In genomic region chr6:170462366-170463020, GRCh38 we compare ENCODE assay signal across 18 cellular contexts.
DNase-seq lines count a peak whose midpoint lies in the region; ATAC-seq, FAIRE-seq and TF ChIP-seq lines count a peak whose summit lies in the region.
"Had no signal": no experiment of that assay in that cellular context is flagged by ENCODE, and none has a peak within 500 bp of the region (broad histone marks: within the 10 kb centered on the region; RNA-seq: fewer than 3 reads in every experiment).

No MANE protein-coding gene starts in this region.

- no peaks in the 10 kb centered on the region for H3K4me1 ChIP-seq in HepG2 (ENCODE audit: insufficient read depth, low read length)
- H3K4me1 ChIP-seq: HAP-1, psoas muscle had no signal

- H3K4me2 ChIP-seq in HepG2 (ENCODE audit: low read depth, low read length), result no peak overlapping the region

- TF ChIP-seq EP300 in HepG2 (IDR thresholded peaks at IDR 0.05; ENCODE audit: low read depth in 2 of 2, low read length in 2 of 2) (no peak), HepG2 (CRISPR knock-in tag; IDR thresholded peaks at IDR 0.05; ENCODE audit: borderline replicate concordance) (no peak)

- no peaks in the 10 kb centered on the region for H3K79me2 ChIP-seq in HepG2 (ENCODE audit: insufficient read depth, low read length)

- H3K9ac ChIP-seq in HepG2 (ENCODE audit: insufficient read depth, low read depth, low read length), result no peak overlapping the region

- no peak for FAIRE-seq in HepG2 (lab: Jason Lieb, UNC)
- FAIRE-seq: GM18507 had no signal

- no peaks in the 10 kb centered on the region for H3K4me1 Mint-ChIP-seq in mesothelial cell of epicardium

- peaks cover 4% of the 10 kb centered on the region; the same call in 1 of the 2 replicates for H4K20me1 ChIP-seq in HepG2 (ENCODE audit: insufficient read depth, low read length)

- in situ Hi-C loops in GM13976 (cut with MboI; ENCODE audit: low sequenced_read_pairs, unreplicated experiment), result no loop called here
- in situ Hi-C loops in HepG2 (cut with HindIII; ENCODE audit: extremely low pct_ligation_motif_present, low pct_unique_long_range_greater_than_20kb), result no loop called here

- no peaks in the 10 kb centered on the region for H3K9me3 Mint-ChIP-seq in mesothelial cell of epicardium
- H3K9me3 Mint-ChIP-seq: activated naive CD8-positive, alpha-beta T cell treated with anti-CD3 and anti-CD28 coated beads, Interleukin-2, amount 50 U/mL, for 24 hours had no signal

- DNase-seq in DMS53 treated with DMSO at 0.1 percent for 48 hours (lab: John Stamatoyannopoulos, UW; ENCODE audit: unreplicated experiment) (peak; percentile 21), GM13976 (ENCODE audit: low spot score) (peak; percentile 27), NCI-H526 (lab: John Stamatoyannopoulos, UW) (peak; percentile 68 to 87), HepG2 (ENCODE audit: low spot score) (no peak), mesothelial cell of epicardium (ENCODE audit: low spot score in 2 of 2, unreplicated experiment in 2 of 2) (no peak), NCI-H2081 (lab: John Stamatoyannopoulos, UW) (no peak)
- DNase-seq: activated CD4-positive, alpha-beta memory T cell treated with anti-CD3 and anti-CD28 coated beads for 36 hours; activated naive CD8-positive, alpha-beta T cell treated with anti-CD3 and anti-CD28 coated beads, Interleukin-2, amount 50 U/mL, for 24 hours; AML-193; NK-92 treated with Interleukin-12 subunit alpha and Interleukin-12 subunit beta, amount 100 ng/mL, for 24 hours; psoas muscle; stimulated activated CD4-positive, alpha-beta T cell treated with anti-CD3 and anti-CD28 coated beads, Interleukin-12 subunit alpha, Interleukin-12 subunit beta, amount 100 ng/mL, for 4 hours had no signal

- peaks cover 7% of the 10 kb centered on the region for H3K9me3 ChIP-seq in HepG2 (ENCODE audit: low read length)
- H3K9me3 ChIP-seq: gastroesophageal sphincter, HAP-1, psoas muscle had no signal

- CTCF ChIA-PET in HepG2 (lab: Yijun Ruan, JAX; ENCODE audit: low intra/inter-chr PET ratio, low total read pairs), result no interaction called here

- BruUV-seq in HepG2 (replicated peaks; lab: Mats Ljungman, UMichigan), result no TSS peak

- H3K27me3 ChIP-seq in HepG2 (ENCODE audit: control insufficient read depth in 1 of 2, insufficient read depth in 2 of 2, low read length in 2 of 2), result peaks cover 14 to 50% of the 10 kb centered on the region in 2 experiments

- peaks cover 12% of the 10 kb centered on the region for H3K27me3 Mint-ChIP-seq in mesothelial cell of epicardium (ENCODE audit: low read depth)

- POLR2A ChIA-PET in HepG2 (lab: Yijun Ruan, JAX), result no interaction called here

- no peak for TF ChIP-seq RAD21 in HepG2 (CRISPR knock-in tag; IDR thresholded peaks at IDR 0.05)

- WGBS in HepG2 (ENCODE audit: low lambda C conversion rate), result 4% methylated on average over 7 of the region's 7 CpGs

- no peak overlapping the region for H3K4me3 ChIP-seq in HepG2 (replicated peaks in 1 of 3; ENCODE audit: insufficient read depth in 1 of 3, low read depth in 2 of 3, low read length in 3 of 3)
- H3K4me3 ChIP-seq: gastroesophageal sphincter, HAP-1, psoas muscle had no signal

- H3K36me3 ChIP-seq in HepG2 (replicated peaks in 1 of 2; ENCODE audit: control insufficient read depth in 1 of 2, insufficient read depth in 2 of 2, low read length in 2 of 2), result no peaks in the 10 kb centered on the region
- H3K36me3 ChIP-seq: gastroesophageal sphincter, HAP-1 had no signal

- no peak for ATAC-seq in HepG2
- no peak for ATAC-seq in GM18870 (IDR thresholded peaks at IDR 0.05; ENCODE audit: unreplicated experiment)
- ATAC-seq: activated naive CD8-positive, alpha-beta T cell treated with anti-CD3 and anti-CD28 coated beads, Interleukin-2, amount 50 U/mL, for 24 hours; gastroesophageal sphincter had no signal

- H3K4me3 Mint-ChIP-seq in mesothelial cell of epicardium, result no peak overlapping the region
- H3K4me3 Mint-ChIP-seq: activated CD4-positive, alpha-beta memory T cell treated with anti-CD3 and anti-CD28 coated beads for 36 hours; activated naive CD8-positive, alpha-beta T cell treated with anti-CD3 and anti-CD28 coated beads, Interleukin-2, amount 50 U/mL, for 24 hours; nephron had no signal

- intact Hi-C loops in HepG2 (cut with micrococcal nuclease; ENCODE audit: unreplicated experiment), result no loop called here

- no peak for TF ChIP-seq CTCF in GM13976 (IDR thresholded peaks at IDR 0.05; ENCODE audit: borderline replicate concordance, control extremely low read depth, extremely low read depth, insufficient read depth, missing control alignments)
- TF ChIP-seq CTCF in HepG2 (CRISPR knock-in tag; IDR thresholded peaks at IDR 0.05), result no peak
- no peak for TF ChIP-seq CTCF in mesothelial cell of epicardium (IDR thresholded peaks at IDR 0.05; ENCODE audit: unreplicated experiment)

- H2AFZ ChIP-seq in HepG2 (ENCODE audit: low read length), result no peak overlapping the region

- no peaks in the 10 kb centered on the region for H3K36me3 Mint-ChIP-seq in mesothelial cell of epicardium

- H3K27ac ChIP-seq in HepG2 (ENCODE audit: extremely low read length, insufficient read depth, low read length), result no peak overlapping the region
- H3K27ac ChIP-seq: gastroesophageal sphincter, psoas muscle, RWPE1 had no signal

- no peak for TF ChIP-seq POLR2A in HepG2 (IDR thresholded peaks at IDR 0.05; ENCODE audit: insufficient read depth in 1 of 2, low read depth in 2 of 2, low read length in 2 of 2)

- no peak overlapping the region for H3K27ac Mint-ChIP-seq in mesothelial cell of epicardium
- H3K27ac Mint-ChIP-seq: activated CD4-positive, alpha-beta memory T cell treated with anti-CD3 and anti-CD28 coated beads for 36 hours; activated naive CD8-positive, alpha-beta T cell treated with anti-CD3 and anti-CD28 coated beads, Interleukin-2, amount 50 U/mL, for 24 hours; nephron had no signal

TF ChIP-seq in HepG2, 621 proteins besides CTCF, POLR2A, EP300 and RAD21:
- TF ChIP-seq MNT (IDR thresholded peaks at IDR 0.05), result peak; percentile 51
- no peak for TF ChIP-seq JUN (CRISPR knock-in tag; IDR thresholded peaks at IDR 0.05)

Comparison
In these comparisons a context has a peak if more than half of its experiments do, and no peak if none do; other contexts are left out.
1. DNase-seq: peak in DMS53 treated with DMSO at 0.1 percent for 48 hours (single experiment), GM13976 (single experiment) and NCI-H526 (2 of 2); none in HepG2 (single experiment), mesothelial cell of epicardium (0 of 2) and NCI-H2081 (0 of 2).